Comparison of ENCODE assay signal across 16 cellular contexts in the genomic region with DNA sequence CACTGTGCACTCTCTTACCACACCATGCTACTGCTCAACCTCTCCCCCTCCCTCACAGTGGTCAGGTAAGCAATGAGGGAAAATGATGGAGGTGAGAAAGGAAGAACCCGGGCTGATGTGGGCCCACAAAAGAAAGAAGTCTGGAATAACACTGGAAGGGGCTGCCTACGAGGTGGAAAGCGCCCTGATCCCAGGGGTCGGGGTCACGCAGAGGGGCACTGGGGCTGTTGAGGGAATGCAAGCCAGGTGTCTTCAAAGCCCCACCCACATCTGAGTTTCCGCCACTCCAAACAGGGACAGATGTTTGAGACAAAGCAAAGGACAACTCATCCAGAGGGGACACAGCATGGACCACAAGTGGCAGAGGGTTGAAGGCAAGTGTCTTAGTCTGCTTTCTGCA. TPM values are rescaled to one million over a fixed set of nuclear protein-coding genes. Genes with fewer than 3 reads are reported as not detected.
DNase-seq lines count a peak whose midpoint lies in the region; ATAC-seq and TF ChIP-seq lines count a peak whose summit lies in the region.
"Had no signal": no experiment of that assay in that cellular context is flagged by ENCODE, and none has a peak within 500 bp of the region (broad histone marks: within the 10 kb centered on the region; RNA-seq: fewer than 3 reads in every experiment).

No MANE protein-coding gene starts in this region.

- peaks cover 82% of the 10 kb centered on the region for H4K20me1 ChIP-seq in smooth muscle cell (ENCODE audit: low read depth)
- H4K20me1 ChIP-seq in neural progenitor cell (ENCODE audit: low read depth), result peaks cover 11% of the 10 kb centered on the region

- peaks cover 0 to 17% (median 0%) of the 10 kb centered on the region in 3 donors for H3K36me3 ChIP-seq in Peyer's patch
- H3K36me3 ChIP-seq in esophagus squamous epithelium, result peaks cover 0 to 17% (median 0%) of the 10 kb centered on the region in 3 donors
- peaks cover 2% of the 10 kb centered on the region for H3K36me3 ChIP-seq in smooth muscle cell (ENCODE audit: low read depth)
- no peaks in the 10 kb centered on the region for H3K36me3 ChIP-seq in neural progenitor cell
- H3K36me3 ChIP-seq: prostate gland had no signal

- TF ChIP-seq POLR2A in Peyer's patch (IDR thresholded peaks at IDR 0.05) (no peak), esophagus squamous epithelium (IDR thresholded peaks at IDR 0.05) (no peak)

- H3K4me1 ChIP-seq in Peyer's patch, result peaks cover 3 to 68% (median 21%) of the 10 kb centered on the region in 4 donors
- peaks cover 40 to 82% (median 54%) of the 10 kb centered on the region in 3 donors for H3K4me1 ChIP-seq in esophagus squamous epithelium
- H3K4me1 ChIP-seq in smooth muscle cell (ENCODE audit: low read depth), result peaks cover under 1% of the 10 kb centered on the region
- no peaks in the 10 kb centered on the region for H3K4me1 ChIP-seq in neural progenitor cell
- H3K4me1 ChIP-seq: prostate gland had no signal

- H3K4me1 Mint-ChIP-seq in T-helper 2 cell treated with Interferon-gamma antibody and Interleukin-4, amounts not matched to agents 5 μg/mL and 100 μg/mL, for 36 hours (ENCODE audit: low read depth), result peaks cover 52% of the 10 kb centered on the region
- H3K4me1 Mint-ChIP-seq in neural progenitor cell, result peaks cover 17% of the 10 kb centered on the region

- H3K4me3 ChIP-seq in Peyer's patch (peak overlapping the region in 1 of 4 donors; percentile 3), esophagus squamous epithelium (no peak overlapping the region), smooth muscle cell (no peak overlapping the region), neural progenitor cell (no peak overlapping the region)
- H3K4me3 ChIP-seq: lung, prostate gland, testis had no signal

- peak overlapping the region in 3 of 4 donors; percentile 53 to 85 (median 80) for H3K27ac ChIP-seq in Peyer's patch
- peak overlapping the region; percentile 23 to 86 (median 74) for H3K27ac ChIP-seq in esophagus squamous epithelium
- H3K27ac ChIP-seq in smooth muscle cell (ENCODE audit: low read depth), result peak overlapping the region; percentile 84
- H3K27ac ChIP-seq in neural progenitor cell, result no peak overlapping the region
- H3K27ac ChIP-seq: prostate gland, testis had no signal

- no peak for ATAC-seq in GM21360 (IDR thresholded peaks at IDR 0.05; ENCODE audit: unreplicated experiment)

- no peak for DNase-seq in T-helper 2 cell treated with Interferon-gamma antibody and Interleukin-4, amounts not matched to agents 5 μg/mL and 100 μg/mL, for 36 hours (ENCODE audit: low spot score)
- DNase-seq in T-helper 2 cell, result no peak
- DNase-seq in Peyer's patch, result peak in 1 of 3 donors; percentile 44
- no peak for DNase-seq in esophagus squamous epithelium (lab: John Stamatoyannopoulos, UW)
- DNase-seq in smooth muscle cell (lab: John Stamatoyannopoulos, UW; ENCODE audit: unreplicated experiment), result no peak
- no peak for DNase-seq in NCI-H1092 (lab: John Stamatoyannopoulos, UW)
- DNase-seq in neural progenitor cell (ENCODE audit: low spot score), result no peak
- DNase-seq: 8988T; activated CD4-positive, alpha-beta T cell treated with anti-CD3 and anti-CD28 coated beads, Interleukin-2, amount 50 U/mL, for 4 hours; DMS153; NCI-H2081 treated with DMSO at 0.1 percent for 48 hours; NK-92 treated with Interleukin-12 subunit alpha and Interleukin-12 subunit beta, amount 100 ng/mL, for 24 hours; testis had no signal

- peaks cover 5% of the 10 kb centered on the region for H3F3A ChIP-seq in smooth muscle cell (ENCODE audit: low read depth)
- no peaks in the 10 kb centered on the region for H3F3A ChIP-seq in neural progenitor cell (ENCODE audit: low read depth)

- peaks cover 70% of the 10 kb centered on the region for H3K36me3 Mint-ChIP-seq in T-helper 2 cell treated with Interferon-gamma antibody and Interleukin-4, amounts not matched to agents 5 μg/mL and 100 μg/mL, for 36 hours (ENCODE audit: low read depth)
- H3K36me3 Mint-ChIP-seq in neural progenitor cell, result peaks cover 8% of the 10 kb centered on the region

- H3K9ac ChIP-seq in smooth muscle cell (ENCODE audit: low read depth), result peak overlapping the region; percentile 58
- no peak overlapping the region for H3K9ac ChIP-seq in neural progenitor cell

- H3K27me3 ChIP-seq in Peyer's patch, result no peaks in the 10 kb centered on the region
- no peaks in the 10 kb centered on the region for H3K27me3 ChIP-seq in esophagus squamous epithelium
- no peaks in the 10 kb centered on the region for H3K27me3 ChIP-seq in smooth muscle cell (ENCODE audit: low read depth)
- H3K27me3 ChIP-seq in neural progenitor cell, result no peaks in the 10 kb centered on the region
- H3K27me3 ChIP-seq: testis had no signal

- peak overlapping the region; percentile 28 for H3K27ac Mint-ChIP-seq in T-helper 2 cell treated with Interferon-gamma antibody and Interleukin-4, amounts not matched to agents 5 μg/mL and 100 μg/mL, for 36 hours
- no peak overlapping the region for H3K27ac Mint-ChIP-seq in neural progenitor cell

- intact Hi-C loops in esophagus squamous epithelium (cut with DNase I), result no loop called here

- TF ChIP-seq CTCF in Peyer's patch (IDR thresholded peaks at IDR 0.05), result no peak
- TF ChIP-seq CTCF in esophagus squamous epithelium (IDR thresholded peaks at IDR 0.05), result no peak
- TF ChIP-seq CTCF in smooth muscle cell (IDR thresholded peaks at IDR 0.05; ENCODE audit: borderline replicate concordance, insufficient read depth, poor library complexity, severe bottlenecking), result no peak
- no peak for TF ChIP-seq CTCF in neural progenitor cell (IDR thresholded peaks at IDR 0.05)

- no peaks in the 10 kb centered on the region for H3K9me3 Mint-ChIP-seq in T-helper 2 cell treated with Interferon-gamma antibody and Interleukin-4, amounts not matched to agents 5 μg/mL and 100 μg/mL, for 36 hours
- no peaks in the 10 kb centered on the region for H3K9me3 Mint-ChIP-seq in neural progenitor cell

- peak overlapping the region; percentile 47 for H3K4me3 Mint-ChIP-seq in T-helper 2 cell treated with Interferon-gamma antibody and Interleukin-4, amounts not matched to agents 5 μg/mL and 100 μg/mL, for 36 hours
- H3K4me3 Mint-ChIP-seq in neural progenitor cell, result no peak overlapping the region

- H3K4me2 ChIP-seq in smooth muscle cell (no peak overlapping the region), neural progenitor cell (no peak overlapping the region)

- H3K9me3 ChIP-seq in Peyer's patch, result no peaks in the 10 kb centered on the region
- no peaks in the 10 kb centered on the region for H3K9me3 ChIP-seq in esophagus squamous epithelium
- no peaks in the 10 kb centered on the region for H3K9me3 ChIP-seq in smooth muscle cell (replicated peaks; ENCODE audit: low read depth)
- no peaks in the 10 kb centered on the region for H3K9me3 ChIP-seq in neural progenitor cell (ENCODE audit: low read depth)
- H3K9me3 ChIP-seq: prostate gland, testis had no signal

- 88 to 91% methylated on average over 6 of the region's 6 CpGs for WGBS in esophagus squamous epithelium, 2 donors
- WGBS in smooth muscle cell (ENCODE audit: low lambda C conversion rate), result 93% methylated on average over 6 of the region's 6 CpGs

- H3K79me2 ChIP-seq in smooth muscle cell (ENCODE audit: low read depth), result peaks cover 86% of the 10 kb centered on the region
- H3K79me2 ChIP-seq in neural progenitor cell (ENCODE audit: low read depth), result peaks cover 35% of the 10 kb centered on the region

- H3K27me3 Mint-ChIP-seq in T-helper 2 cell treated with Interferon-gamma antibody and Interleukin-4, amounts not matched to agents 5 μg/mL and 100 μg/mL, for 36 hours (ENCODE audit: low read depth), result no peaks in the 10 kb centered on the region
- peaks cover 4% of the 10 kb centered on the region for H3K27me3 Mint-ChIP-seq in neural progenitor cell (ENCODE audit: insufficient read depth, low read depth)

- H2AFZ ChIP-seq in smooth muscle cell (ENCODE audit: low read depth) (no peak overlapping the region), neural progenitor cell (replicated peaks) (no peak overlapping the region)

RNA-seq across cellular contexts. Expression of a gene that starts 4.2 kb away (rescaled TPM):
- total RNA-seq in Peyer's patch, result 100 to 1,000 TPM; 191 to 352 (median 266) TPM
- 100 to 1,000 TPM in 1 of 4 donors, 10 to 100 TPM in 3; 55.5 to 109 (median 95.4) TPM for total RNA-seq in esophagus squamous epithelium
- total RNA-seq in smooth muscle cell, result 45.7 and 51.4 TPM in 2 replicates
- 64.4 and 73.7 TPM in 2 replicates for polyA plus RNA-seq in smooth muscle cell
- total RNA-seq in neural progenitor cell (ENCODE audit: low replicate concordance), result 33.5 and 49.7 TPM in 2 replicates

RNA-seq across cellular contexts. Expression of a gene that starts 56.2 kb away (rescaled TPM):
- total RNA-seq in Peyer's patch (100 to 1,000 TPM; 143 to 690 (median 479) TPM), esophagus squamous epithelium (1,000 to 10,000 TPM in 1 of 4 donors, 100 to 1,000 TPM in 3; 166 to 1,028 (median 489) TPM), smooth muscle cell (32.6 and 36.7 TPM in 2 replicates), neural progenitor cell (ENCODE audit: low replicate concordance) (17.9 and 22.4 TPM in 2 replicates)
- 59.3 and 67.5 TPM in 2 replicates for polyA plus RNA-seq in smooth muscle cell
